9 cellular contexts compared by ENCODE assay signal in the genomic region with DNA sequence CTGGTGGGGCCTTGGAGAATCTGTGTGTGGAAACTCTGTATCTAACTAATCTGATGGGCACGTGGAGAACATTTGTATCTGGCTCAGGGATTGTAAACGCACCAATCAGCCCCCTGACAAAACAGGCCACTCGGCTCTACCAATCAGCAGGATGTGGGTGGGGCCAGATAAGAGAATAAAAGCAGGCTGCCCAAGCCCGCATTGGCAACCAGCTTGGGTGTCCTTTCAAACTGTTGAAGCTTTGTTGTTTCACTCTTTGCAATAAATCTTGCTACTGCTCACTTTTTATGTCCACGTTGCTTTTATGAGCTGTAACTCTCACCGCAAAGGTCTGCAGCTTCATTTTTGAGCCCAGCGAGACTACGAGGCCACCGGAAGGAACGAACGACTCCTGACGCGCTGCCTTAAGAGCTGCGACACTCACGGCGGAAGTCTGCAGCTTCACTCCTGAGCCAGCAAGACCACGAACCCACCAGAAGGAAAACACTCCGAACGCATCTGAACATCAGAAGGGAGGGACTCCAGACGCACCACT. TPM values are rescaled to one million over a fixed set of nuclear protein-coding genes. Genes with fewer than 3 reads are reported as not detected.
DNase-seq lines count a peak whose midpoint lies in the region; ATAC-seq lines count a peak whose summit lies in the region.
"Not testable (repeated sequence)": the region's sequence is repeated elsewhere in the genome, so short reads cannot be mapped to it uniquely, and the experiment has no call there.
"Had no signal": no experiment of that assay in that cellular context is flagged by ENCODE, and none has a peak within 500 bp of the region (broad histone marks: within the 10 kb centered on the region; RNA-seq: fewer than 3 reads in every experiment).

No MANE protein-coding gene starts in this region.

- H3K9me3 Mint-ChIP-seq in activated CD4-positive, alpha-beta memory T cell treated with anti-CD3 and anti-CD28 coated beads, Interleukin-2, amount 10 ng/mL, durations not matched to agents 7 days and 5 days; activated naive CD8-positive, alpha-beta T cell treated with anti-CD3 and anti-CD28 coated beads, Interleukin-2, amount 50 U/mL, for 24 hours; memory B cell: not testable (repeated sequence)

- POLR2A ChIA-PET in activated CD4-positive, alpha-beta memory T cell treated with anti-CD3 and anti-CD28 coated beads, Interleukin-2, amount 10 ng/mL, durations not matched to agents 7 days and 5 days (lab: Charles Lee), result interaction anchor here (1.0 to 1.2 kb wide), 5 partner anchors 63 to 108 kb away, joined by 3 to 4 read pairs (median 3); a partner anchor contains a TSS

- ATAC-seq in activated naive CD8-positive, alpha-beta T cell treated with anti-CD3 and anti-CD28 coated beads, Interleukin-2, amount 50 U/mL, for 24 hours, result peak; percentile 23
- ATAC-seq in memory B cell (ENCODE audit: low read depth), result not testable (repeated sequence)

- H3K4me3 Mint-ChIP-seq in activated CD4-positive, alpha-beta memory T cell treated with anti-CD3 and anti-CD28 coated beads, Interleukin-2, amount 10 ng/mL, durations not matched to agents 7 days and 5 days, result not testable (repeated sequence)
- H3K4me3 Mint-ChIP-seq in activated naive CD8-positive, alpha-beta T cell treated with anti-CD3 and anti-CD28 coated beads, Interleukin-2, amount 50 U/mL, for 24 hours, result peak overlapping the region; percentile 37
- H3K4me3 Mint-ChIP-seq in memory B cell, result peak overlapping the region; percentile 41

- peak overlapping the region; percentile 61 for H3K27ac Mint-ChIP-seq in activated CD4-positive, alpha-beta memory T cell treated with anti-CD3 and anti-CD28 coated beads, Interleukin-2, amount 10 ng/mL, durations not matched to agents 7 days and 5 days
- H3K27ac Mint-ChIP-seq in activated naive CD8-positive, alpha-beta T cell treated with anti-CD3 and anti-CD28 coated beads, Interleukin-2, amount 50 U/mL, for 24 hours, result peak overlapping the region; percentile 48
- H3K27ac Mint-ChIP-seq in memory B cell, result not testable (repeated sequence)

- H3K4me1 Mint-ChIP-seq in activated CD4-positive, alpha-beta memory T cell treated with anti-CD3 and anti-CD28 coated beads, Interleukin-2, amount 10 ng/mL, durations not matched to agents 7 days and 5 days, result peaks cover 12% of the 10 kb centered on the region
- H3K4me1 Mint-ChIP-seq in activated naive CD8-positive, alpha-beta T cell treated with anti-CD3 and anti-CD28 coated beads, Interleukin-2, amount 50 U/mL, for 24 hours, result peaks cover 18% of the 10 kb centered on the region
- not testable (repeated sequence) for H3K4me1 Mint-ChIP-seq in memory B cell

- CTCF ChIA-PET in activated CD4-positive, alpha-beta memory T cell treated with anti-CD3 and anti-CD28 coated beads, Interleukin-2, amount 10 ng/mL, durations not matched to agents 7 days and 5 days (lab: Charles Lee), result interaction anchor here (0.5 to 1.2 kb wide), 9 partner anchors 9 to 369 kb away, joined by 3 to 6 read pairs (median 3); no protein-coding TSS in a partner anchor

- DNase-seq in GDM1 (lab: John Stamatoyannopoulos, UW), result peak; percentile 2
- peak; percentile 52 for DNase-seq in NOMO-1 treated with dmso at 0.1 percent for 144 hours (lab: John Stamatoyannopoulos, UW; ENCODE audit: unreplicated experiment)
- peak; percentile 23 for DNase-seq in activated CD4-positive, alpha-beta memory T cell treated with anti-CD3 and anti-CD28 coated beads, Interleukin-2, amount 10 ng/mL, durations not matched to agents 7 days and 5 days
- peak; percentile 51 to 54 for DNase-seq in activated T-cell treated with anti-CD3 and anti-CD28 coated beads, Interleukin-2, amount 50 U/mL, for 48 hours
- DNase-seq in activated naive CD8-positive, alpha-beta T cell treated with anti-CD3 and anti-CD28 coated beads, Interleukin-2, amount 50 U/mL, for 24 hours, result peak; percentile 15
- not testable (repeated sequence) for DNase-seq in memory B cell (ENCODE audit: low spot score in 2 of 2)
- DNase-seq in stimulated activated CD4-positive, alpha-beta T cell treated with anti-CD3 and anti-CD28 coated beads, Interleukin-1b, Interleukin-23, amount 100 ng/mL, for 48 hours, result peak; percentile 55

- not testable (repeated sequence) for H3K36me3 Mint-ChIP-seq in activated CD4-positive, alpha-beta memory T cell treated with anti-CD3 and anti-CD28 coated beads, Interleukin-2, amount 10 ng/mL, durations not matched to agents 7 days and 5 days (ENCODE audit: low read depth); activated naive CD8-positive, alpha-beta T cell treated with anti-CD3 and anti-CD28 coated beads, Interleukin-2, amount 50 U/mL, for 24 hours (ENCODE audit: low read depth); memory B cell

- not testable (repeated sequence) for H3K27me3 Mint-ChIP-seq in activated CD4-positive, alpha-beta memory T cell treated with anti-CD3 and anti-CD28 coated beads, Interleukin-2, amount 10 ng/mL, durations not matched to agents 7 days and 5 days; activated naive CD8-positive, alpha-beta T cell treated with anti-CD3 and anti-CD28 coated beads, Interleukin-2, amount 50 U/mL, for 24 hours; memory B cell

RNA-seq across cellular contexts. Expression of a gene that starts 9.8 kb away (rescaled TPM):
- total RNA-seq in activated CD4-positive, alpha-beta memory T cell treated with anti-CD3 and anti-CD28 coated beads, Interleukin-2, amount 10 ng/mL, durations not matched to agents 7 days and 5 days, result 10 to 100 TPM; 15.8 to 18.6 TPM
- total RNA-seq: esophagus squamous epithelium, pulmonary artery endothelial cell had no signal
